In genomic region chr15:67067930-67068542, GRCh38 we compare ENCODE assay signal across 8 cellular contexts. TPM values are rescaled to one million over a fixed set of nuclear protein-coding genes. Genes with fewer than 3 reads are reported as not detected.
DNase-seq lines count a peak whose midpoint lies in the region; ATAC-seq and TF ChIP-seq lines count a peak whose summit lies in the region.

No MANE protein-coding gene starts in this region.

- H3K9me2 ChIP-seq in DOHH2 (replicated peaks; ENCODE audit: control insufficient read depth, low read length): no peaks in the 10 kb centered on the region
- no peaks in the 10 kb centered on the region for H3K9me2 ChIP-seq in PC-9 (ENCODE audit: insufficient read depth)

- no TSS peak for BruUV-seq in PC-9 (replicated peaks; lab: Mats Ljungman, UMichigan)

- H3K4me2 ChIP-seq in DOHH2 (ENCODE audit: low read length): peak overlapping the region; percentile 90
- H3K4me2 ChIP-seq in PC-9: peak overlapping the region; percentile 87
- peak overlapping the region; percentile 97 for H3K4me2 ChIP-seq in osteoblast (ENCODE audit: insufficient read depth, low read length)

- peaks cover 10% of the 10 kb centered on the region; the same call in 1 of the 2 replicates for H3F3A ChIP-seq in DOHH2 (ENCODE audit: control insufficient read depth, insufficient read depth)
- peaks cover 14% of the 10 kb centered on the region for H3F3A ChIP-seq in PC-9 (ENCODE audit: insufficient read depth, low read depth)

- peaks cover 38% of the 10 kb centered on the region for H3K4me1 ChIP-seq in DOHH2 (ENCODE audit: control insufficient read depth, low read length)
- peaks cover 46% of the 10 kb centered on the region for H3K4me1 ChIP-seq in PC-9 (replicated peaks; ENCODE audit: insufficient read depth)
- peaks cover 46% of the 10 kb centered on the region for H3K4me1 ChIP-seq in effector memory CD4-positive, alpha-beta T cell (ENCODE audit: control insufficient read depth, insufficient read depth, low read length, poor library complexity, severe bottlenecking)
- peaks cover 44% of the 10 kb centered on the region for H3K4me1 ChIP-seq in osteoblast (ENCODE audit: insufficient read depth, low read length)

- no peak overlapping the region for H3K27ac ChIP-seq in DOHH2 (ENCODE audit: low read depth, low read length)
- peak overlapping the region; percentile 87 for H3K27ac ChIP-seq in PC-9
- H3K27ac ChIP-seq in effector memory CD4-positive, alpha-beta T cell (ENCODE audit: insufficient read depth, low read length, poor library complexity, severe bottlenecking): peak overlapping the region; percentile 81
- H3K27ac ChIP-seq in osteoblast (ENCODE audit: low read depth, low read length): peak overlapping the region; percentile 98

- CTCF ChIA-PET in PC-9 (lab: Charles Lee): no interaction called here

- H3K36me3 ChIP-seq in DOHH2 (ENCODE audit: control insufficient read depth, low read length) (peaks cover 24% of the 10 kb centered on the region), PC-9 (ENCODE audit: low read depth) (peaks cover 32% of the 10 kb centered on the region), osteoblast (ENCODE audit: insufficient read depth, low read length) (peaks cover 46% of the 10 kb centered on the region)
- peaks cover 5% of the 10 kb centered on the region for H3K36me3 ChIP-seq in effector memory CD4-positive, alpha-beta T cell (ENCODE audit: control insufficient read depth, insufficient read depth, low read length)

- TF ChIP-seq CTCF in DOHH2 (IDR thresholded peaks at IDR 0.05; ENCODE audit: low read depth, low read length, poor library complexity, severe bottlenecking): no peak
- no peak for TF ChIP-seq CTCF in PC-9 (conservative IDR thresholded peaks at IDR 0.05)
- TF ChIP-seq CTCF in osteoblast (IDR thresholded peaks at IDR 0.05; ENCODE audit: extremely low read depth, low read depth, low read length): no peak

- H3K79me2 ChIP-seq in DOHH2 (ENCODE audit: control insufficient read depth, low read length) (peaks cover 60% of the 10 kb centered on the region), PC-9 (ENCODE audit: low read depth) (peaks cover 77% of the 10 kb centered on the region), osteoblast (ENCODE audit: insufficient read depth, low read length) (peaks cover 71% of the 10 kb centered on the region)

- H3K9me3 ChIP-seq in DOHH2 (ENCODE audit: control insufficient read depth, insufficient read depth, low read length) (no peaks in the 10 kb centered on the region), PC-9 (ENCODE audit: insufficient read depth, low read depth) (no peaks in the 10 kb centered on the region), osteoblast (ENCODE audit: low read depth, low read length) (no peaks in the 10 kb centered on the region)
- H3K9me3 ChIP-seq in effector memory CD4-positive, alpha-beta T cell (ENCODE audit: control insufficient read depth, low read length): no peaks in the 10 kb centered on the region

- ATAC-seq in GM21360 (IDR thresholded peaks at IDR 0.05; ENCODE audit: unreplicated experiment) (no peak), esophagus mucosa (no peak)

- intact Hi-C loops in PC-9 (cut with micrococcal nuclease; ENCODE audit: unreplicated experiment): loop anchor here (5.0 kb wide), 2 partner anchors 59 to 234 kb away; no protein-coding TSS in a partner anchor

- no peak overlapping the region for H2AFZ ChIP-seq in PC-9
- no peak overlapping the region for H2AFZ ChIP-seq in osteoblast (ENCODE audit: low read length)

- H3K4me3 ChIP-seq in DOHH2 (ENCODE audit: low read length): peak overlapping the region; percentile 95
- H3K4me3 ChIP-seq in PC-9: peak overlapping the region; percentile 88
- peak overlapping the region; percentile 95 for H3K4me3 ChIP-seq in effector memory CD4-positive, alpha-beta T cell (ENCODE audit: insufficient read depth, low read depth, low read length, poor library complexity, severe bottlenecking)
- H3K4me3 ChIP-seq in osteoblast (ENCODE audit: insufficient read depth, low read length): peak overlapping the region; percentile 98

- DNase-seq in PC-9 (no peak), osteoblast (ENCODE audit: insufficient read length, low spot score, missing footprints) (no peak), cerebellar cortex (ENCODE audit: low spot score) (no peak), DMS53 (lab: John Stamatoyannopoulos, UW) (no peak)
- no peak for DNase-seq in effector memory CD4-positive, alpha-beta T cell

- H4K20me1 ChIP-seq in DOHH2 (ENCODE audit: control insufficient read depth, insufficient read depth, low read depth, low read length) (peaks cover 35% of the 10 kb centered on the region), PC-9 (ENCODE audit: insufficient read depth) (peaks cover 56% of the 10 kb centered on the region), osteoblast (ENCODE audit: insufficient read depth, low read length) (peaks cover 52% of the 10 kb centered on the region)

- POLR2A ChIA-PET in PC-9 (lab: Charles Lee; ENCODE audit: unreplicated experiment): no interaction called here

- peaks cover 5% of the 10 kb centered on the region; the same call in 1 of the 2 replicates for H3K27me3 ChIP-seq in DOHH2 (ENCODE audit: control insufficient read depth, low read length)
- no peaks in the 10 kb centered on the region for H3K27me3 ChIP-seq in PC-9 (ENCODE audit: insufficient read depth, low read depth)
- no peaks in the 10 kb centered on the region for H3K27me3 ChIP-seq in effector memory CD4-positive, alpha-beta T cell (replicated peaks; ENCODE audit: control insufficient read depth, insufficient read depth, low read length, poor library complexity, severe bottlenecking)
- H3K27me3 ChIP-seq in osteoblast (ENCODE audit: insufficient read depth, low read length): no peaks in the 10 kb centered on the region

RNA-seq across cellular contexts. Expression of gene SMAD3, which starts 2.6 kb away (rescaled TPM):
- total RNA-seq in PC-9 (2021): 99.5 and 109 TPM in 2 replicates
- 41.8 and 60.1 TPM in 2 replicates for total RNA-seq in osteoblast
- total RNA-seq in esophagus mucosa: 35.6 TPM
